In genomic region chr17:59828819-59829216, GRCh38 we compare ENCODE assay signal across 8 cellular contexts.
DNase-seq lines count a peak whose midpoint lies in the region; ATAC-seq and TF ChIP-seq lines count a peak whose summit lies in the region.
"Not testable (repeated sequence)": the region's sequence is repeated elsewhere in the genome, so short reads cannot be mapped to it uniquely, and the experiment has no call there.

No MANE protein-coding gene starts in this region.

- H3K4ac ChIP-seq in H9 (ENCODE audit: low read depth, low read length) = not testable (repeated sequence)

- H3K27me3 ChIP-seq in CD4-positive, CD25-positive, alpha-beta regulatory T cell (ENCODE audit: control insufficient read depth, insufficient read depth, low read length); H9 (ENCODE audit: insufficient read depth, low read length); SJSA1 (replicated peaks); kidney epithelial cell (ENCODE audit: control insufficient read depth, insufficient read depth, low read length); osteoblast (ENCODE audit: insufficient read depth, low read length): not testable (repeated sequence)

- H3K4me1 ChIP-seq in CD4-positive, CD25-positive, alpha-beta regulatory T cell (ENCODE audit: control insufficient read depth, insufficient read depth, low read length, poor library complexity, severe bottlenecking) = peaks cover 70% of the 10 kb centered on the region
- H3K4me1 ChIP-seq in H9 (ENCODE audit: insufficient read depth, low read length) = peaks cover 12% of the 10 kb centered on the region
- peaks cover 78% of the 10 kb centered on the region for H3K4me1 ChIP-seq in SJSA1 (replicated peaks)
- H3K4me1 ChIP-seq in osteoblast (ENCODE audit: insufficient read depth, low read length) = peaks cover 63% of the 10 kb centered on the region

- H3T11ph ChIP-seq in H9 (ENCODE audit: low read length) = not testable (repeated sequence)

- not testable (repeated sequence) for H4K91ac ChIP-seq in H9 (ENCODE audit: insufficient read length, low read depth, low read length)

- not testable (repeated sequence) for H3K18ac ChIP-seq in H9 (ENCODE audit: insufficient read length, low read depth, low read length)

- not testable (repeated sequence) for H2BK12ac ChIP-seq in H9 (ENCODE audit: insufficient read length, low read depth, low read length)

- not testable (repeated sequence) for H2AK5ac ChIP-seq in H9 (ENCODE audit: insufficient read length, low read length)

- not testable (repeated sequence) for H3K36me3 ChIP-seq in CD4-positive, CD25-positive, alpha-beta regulatory T cell (ENCODE audit: control insufficient read depth, insufficient read depth, low read length); SJSA1; kidney epithelial cell (ENCODE audit: control insufficient read depth, insufficient read depth, low read length); osteoblast (ENCODE audit: insufficient read depth, low read length)

- H3K4me2 ChIP-seq in H9 (ENCODE audit: insufficient read depth, insufficient read length, low read length) = not testable (repeated sequence)
- H3K4me2 ChIP-seq in osteoblast (ENCODE audit: insufficient read depth, low read length) = peak overlapping the region; percentile 86

- no CpG with 5 or more reads among the region's 7 CpGs for WGBS in H9 (ENCODE audit: extremely low coverage, insufficient read length, low lambda C conversion rate)

- H3K79me1 ChIP-seq in H9 (ENCODE audit: insufficient read depth, low read depth, low read length, poor library complexity, severe bottlenecking) = not testable (repeated sequence)

- H2BK20ac ChIP-seq in H9 (ENCODE audit: low read depth, low read length, poor library complexity, severe bottlenecking) = not testable (repeated sequence)

- not testable (repeated sequence) for H2BK15ac ChIP-seq in H9 (ENCODE audit: low read depth, low read length)

- not testable (repeated sequence) for H3K27me3 Mint-ChIP-seq in CD4-positive, CD25-positive, alpha-beta regulatory T cell; H9 (ENCODE audit: low read depth); activated T-cell treated with anti-CD3 and anti-CD28 coated beads, Interleukin-2, amount 50 U/mL, for 72 hours (ENCODE audit: low read depth); stimulated activated naive CD8-positive, alpha-beta T cell treated with anti-CD3 and anti-CD28 coated beads, Interleukin-15, amount 100 ng/mL, for 72 hours

- not testable (repeated sequence) for H3K14ac ChIP-seq in H9 (ENCODE audit: insufficient read depth, low read length)

- H2BK120ac ChIP-seq in H9 (ENCODE audit: low read depth, low read length, poor library complexity, severe bottlenecking) = not testable (repeated sequence)

- H3K27ac ChIP-seq in CD4-positive, CD25-positive, alpha-beta regulatory T cell (ENCODE audit: insufficient read depth, low read length, poor library complexity, severe bottlenecking) = peak overlapping the region; percentile 90
- not testable (repeated sequence) for H3K27ac ChIP-seq in H9 (ENCODE audit: insufficient read length, low read depth, low read length)
- H3K27ac ChIP-seq in SJSA1 (peak overlapping the region; percentile 97), coronary artery (peak overlapping the region; percentile 46 to 86), osteoblast (ENCODE audit: low read depth, low read length) (peak overlapping the region; percentile 99)

- H3K4me3 ChIP-seq in CD4-positive, CD25-positive, alpha-beta regulatory T cell (ENCODE audit: low read depth, low read length) = peak overlapping the region; percentile 86
- peak overlapping the region; percentile 3; the same call in 1 of the 2 replicates for H3K4me3 ChIP-seq in SJSA1
- peak overlapping the region; percentile 44 for H3K4me3 ChIP-seq in coronary artery
- peak overlapping the region; percentile 3 for H3K4me3 ChIP-seq in kidney epithelial cell (ENCODE audit: low read depth, low read length)
- not testable (repeated sequence) for H3K4me3 ChIP-seq in osteoblast (ENCODE audit: insufficient read depth, low read length)

- H3K4me1 Mint-ChIP-seq in CD4-positive, CD25-positive, alpha-beta regulatory T cell = peaks cover 48 to 80% (median 60%) of the 10 kb centered on the region in 4 donors
- peaks cover 37 to 39% of the 10 kb centered on the region in 2 experiments for H3K4me1 Mint-ChIP-seq in H9
- H3K4me1 Mint-ChIP-seq in activated T-cell treated with anti-CD3 and anti-CD28 coated beads, Interleukin-2, amount 50 U/mL, for 72 hours (ENCODE audit: low read depth) = peaks cover 91% of the 10 kb centered on the region
- H3K4me1 Mint-ChIP-seq in stimulated activated naive CD8-positive, alpha-beta T cell treated with anti-CD3 and anti-CD28 coated beads, Interleukin-15, amount 100 ng/mL, for 72 hours = peaks cover 90% of the 10 kb centered on the region

- H3K23me2 ChIP-seq in H9 (ENCODE audit: insufficient read length, low read depth, low read length, poor library complexity, severe bottlenecking) = not testable (repeated sequence)

- H2BK5ac ChIP-seq in H9 (ENCODE audit: insufficient read length, low read length) = not testable (repeated sequence)

- peak overlapping the region; percentile 79 to 92 (median 87) for H3K4me3 Mint-ChIP-seq in CD4-positive, CD25-positive, alpha-beta regulatory T cell
- H3K4me3 Mint-ChIP-seq in H9 = not testable (repeated sequence)
- peak overlapping the region; percentile 77 to 100 for H3K4me3 Mint-ChIP-seq in activated T-cell treated with anti-CD3 and anti-CD28 coated beads, Interleukin-2, amount 50 U/mL, for 72 hours
- H3K4me3 Mint-ChIP-seq in stimulated activated naive CD8-positive, alpha-beta T cell treated with anti-CD3 and anti-CD28 coated beads, Interleukin-15, amount 100 ng/mL, for 72 hours = peak overlapping the region; percentile 77 to 92

- not testable (repeated sequence) for H3K56ac ChIP-seq in H9 (ENCODE audit: insufficient read length, low read depth, low read length)

- H3K9ac ChIP-seq in H9 (ENCODE audit: extremely low read depth, insufficient read length, low read length) = not testable (repeated sequence)

- H3K9me3 Mint-ChIP-seq in CD4-positive, CD25-positive, alpha-beta regulatory T cell; H9; activated T-cell treated with anti-CD3 and anti-CD28 coated beads, Interleukin-2, amount 50 U/mL, for 72 hours; stimulated activated naive CD8-positive, alpha-beta T cell treated with anti-CD3 and anti-CD28 coated beads, Interleukin-15, amount 100 ng/mL, for 72 hours: not testable (repeated sequence)

- not testable (repeated sequence) for TF ChIP-seq CTCF in H9 (conservative IDR thresholded peaks at IDR 0.05); coronary artery (IDR thresholded peaks at IDR 0.05); kidney epithelial cell (IDR thresholded peaks at IDR 0.05; ENCODE audit: insufficient read depth, low read length, poor library complexity, severe bottlenecking); osteoblast (IDR thresholded peaks at IDR 0.05; ENCODE audit: extremely low read depth, low read depth, low read length)

- peak overlapping the region; percentile 90 to 98 (median 94) for H3K27ac Mint-ChIP-seq in CD4-positive, CD25-positive, alpha-beta regulatory T cell
- H3K27ac Mint-ChIP-seq in H9 = peak overlapping the region; percentile 24 to 77 (median 68); a peak in 4 of 7 replicates
- H3K27ac Mint-ChIP-seq in activated T-cell treated with anti-CD3 and anti-CD28 coated beads, Interleukin-2, amount 50 U/mL, for 72 hours = peak overlapping the region; percentile 100
- peak overlapping the region; percentile 99 to 100 for H3K27ac Mint-ChIP-seq in stimulated activated naive CD8-positive, alpha-beta T cell treated with anti-CD3 and anti-CD28 coated beads, Interleukin-15, amount 100 ng/mL, for 72 hours

- not testable (repeated sequence) for H3K9me3 ChIP-seq in CD4-positive, CD25-positive, alpha-beta regulatory T cell (ENCODE audit: control insufficient read depth in 2 of 2, low read length in 2 of 2); H9 (ENCODE audit: control insufficient read depth, low read depth, low read length); SJSA1 (replicated peaks); osteoblast (ENCODE audit: low read depth, low read length)

- not testable (repeated sequence) for H3K23ac ChIP-seq in H9 (ENCODE audit: insufficient read length, low read depth, low read length)

- not testable (repeated sequence) for H4K5ac ChIP-seq in H9 (ENCODE audit: insufficient read length, low read depth, low read length)

- not testable (repeated sequence) for H4K20me1 ChIP-seq in H9 (ENCODE audit: control insufficient read depth, insufficient read depth, insufficient read length); osteoblast (ENCODE audit: insufficient read depth, low read length)

- DNase-seq in CD4-positive, CD25-positive, alpha-beta regulatory T cell; H9; SJSA1 (ENCODE audit: low read depth in 1 of 2, low spot score in 2 of 2); coronary artery (ENCODE audit: low spot score); kidney epithelial cell (ENCODE audit: low read depth); osteoblast (ENCODE audit: insufficient read length, low spot score, missing footprints); stimulated activated naive CD8-positive, alpha-beta T cell treated with anti-CD3 and anti-CD28 coated beads, Interleukin-15, amount 100 ng/mL, for 72 hours: not testable (repeated sequence)
- peak; percentile 58 to 61 for DNase-seq in activated T-cell treated with anti-CD3 and anti-CD28 coated beads, Interleukin-2, amount 50 U/mL, for 72 hours

- H2AFZ ChIP-seq in H9 (ENCODE audit: low read length); osteoblast (ENCODE audit: low read length): not testable (repeated sequence)

- not testable (repeated sequence) for H3K36me3 Mint-ChIP-seq in CD4-positive, CD25-positive, alpha-beta regulatory T cell; H9 (ENCODE audit: insufficient read depth in 1 of 3, low read depth in 3 of 3)
- peaks cover 11 to 22% of the 10 kb centered on the region in 2 donors for H3K36me3 Mint-ChIP-seq in activated T-cell treated with anti-CD3 and anti-CD28 coated beads, Interleukin-2, amount 50 U/mL, for 72 hours (ENCODE audit: insufficient read depth in 2 of 2)

- peak; percentile 17 for ATAC-seq in CD4-positive, CD25-positive, alpha-beta regulatory T cell (ENCODE audit: low read depth in 2 of 2)
- ATAC-seq in activated T-cell treated with anti-CD3 and anti-CD28 coated beads, Interleukin-2, amount 50 U/mL, for 72 hours (replicated peaks in 1 of 2) = peak; percentile 20
- peak; percentile 3 for ATAC-seq in stimulated activated naive CD8-positive, alpha-beta T cell treated with anti-CD3 and anti-CD28 coated beads, Interleukin-15, amount 100 ng/mL, for 72 hours

- not testable (repeated sequence) for H3K79me2 ChIP-seq in H9 (ENCODE audit: insufficient read depth, low read length)
- H3K79me2 ChIP-seq in osteoblast (ENCODE audit: insufficient read depth, low read length) = peaks cover 36% of the 10 kb centered on the region

- H4K8ac ChIP-seq in H9 (replicated peaks; ENCODE audit: insufficient read length, low read depth, low read length) = not testable (repeated sequence)
